Comparison of ENCODE assay signal across 21 cellular contexts in genomic region chr21:42030311-42030710, GRCh38. TPM values are rescaled to one million over a fixed set of nuclear protein-coding genes. Genes with fewer than 3 reads are reported as not detected.
A peak's percentile ranks its signal among the peaks of the same experiment; 100 is the strongest.
DNase-seq lines count a peak whose midpoint lies in the region; ATAC-seq, FAIRE-seq and TF ChIP-seq lines count a peak whose summit lies in the region.
"Had no signal": no experiment of that assay in that cellular context is flagged by ENCODE, and none has a peak within 500 bp of the region (broad histone marks: within the 10 kb centered on the region; RNA-seq: fewer than 3 reads in every experiment).

No MANE protein-coding gene starts in this region.

- H3K4me1 ChIP-seq in HEK293 (ENCODE audit: control insufficient read depth, insufficient read depth, low read length) (no peaks in the 10 kb centered on the region), MM.1S (ENCODE audit: low read length) (peaks cover 39% of the 10 kb centered on the region), Peyer's patch (no peaks in the 10 kb centered on the region), sigmoid colon (no peaks in the 10 kb centered on the region)
- H3K4me1 ChIP-seq: BE2C, Caco-2 had no signal

- POLR2A ChIA-PET in HEK293 (lab: Yijun Ruan, JAX): no interaction called here

- H2AFZ ChIP-seq in MM.1S (ENCODE audit: low read length): 0 out of 2 replicates have a peak overlapping the region, but pooled peaks have one; percentile 39

- H3F3A ChIP-seq in MM.1S (ENCODE audit: insufficient read depth, low read length): peaks cover 35% of the 10 kb centered on the region

- H3K4me3 ChIP-seq in HEK293 (ENCODE audit: low read depth, low read length): no peak overlapping the region
- peak overlapping the region; percentile 54; the same call in 1 of the 2 replicates for H3K4me3 ChIP-seq in MM.1S (ENCODE audit: low read length)
- no peak overlapping the region for H3K4me3 ChIP-seq in Peyer's patch
- H3K4me3 ChIP-seq in sigmoid colon: no peak overlapping the region

- DNase-seq in MM.1S (no peak), Peyer's patch (peak in 2 of 3 donors; percentile 4 to 35), sigmoid colon (peak; percentile 35), GM12891 (ENCODE audit: insufficient read length, low spot score) (no peak)
- DNase-seq: ACHN; BE2C; C1 segment of cervical spinal cord; Caco-2; CD4-positive, alpha-beta T cell; GOT3; H7 had no signal

- no peak for ATAC-seq in esophagus mucosa
- ATAC-seq in GM19397 (IDR thresholded peaks at IDR 0.05; ENCODE audit: unreplicated experiment): no peak
- ATAC-seq: HCT116, HepG2 had no signal

- intact Hi-C loops in sigmoid colon (cut with DNase I): no loop called here

- FAIRE-seq in GM12891 (lab: Jason Lieb, UNC): no peak
- FAIRE-seq: A204.1, D721Med, G401.6, GM12892, GM18507, HepG2 had no signal

- no peaks in the 10 kb centered on the region for H4K20me1 ChIP-seq in MM.1S (ENCODE audit: insufficient read depth, low read length)

- WGBS in sigmoid colon, 2 donors: 92 to 93% methylated on average over 4 of the region's 4 CpGs

- peaks cover 23% of the 10 kb centered on the region for H3K79me2 ChIP-seq in MM.1S (ENCODE audit: low read length)

- TF ChIP-seq EP300 in sigmoid colon (IDR thresholded peaks at IDR 0.05): no peak

- H3K9ac ChIP-seq in MM.1S (ENCODE audit: low read length): peak overlapping the region; percentile 80; the same call in 1 of the 2 replicates

- no peaks in the 10 kb centered on the region for H3K9me2 ChIP-seq in MM.1S (replicated peaks; ENCODE audit: insufficient read depth, low read length)

- H3K27me3 ChIP-seq in MM.1S (replicated peaks; ENCODE audit: insufficient read depth, low read length) (no peaks in the 10 kb centered on the region), Peyer's patch (no peaks in the 10 kb centered on the region), sigmoid colon (no peaks in the 10 kb centered on the region)

- TF ChIP-seq CTCF in HEK293 (tag by site-specific recombination; IDR thresholded peaks at IDR 0.05) (no peak), MM.1S (IDR thresholded peaks at IDR 0.05; ENCODE audit: low read length) (no peak), Peyer's patch (IDR thresholded peaks at IDR 0.05) (no peak), sigmoid colon (IDR thresholded peaks at IDR 0.05) (no peak)

- H3K27ac ChIP-seq in HEK293 (ENCODE audit: extremely low read depth, low read depth, low read length) (no peak overlapping the region), MM.1S (ENCODE audit: low read length) (peak overlapping the region; percentile 89), Peyer's patch (no peak overlapping the region), sigmoid colon (no peak overlapping the region)

- CTCF ChIA-PET in HEK293 (lab: Yijun Ruan, JAX): no interaction called here

- no peak for TF ChIP-seq POLR2A in Peyer's patch (IDR thresholded peaks at IDR 0.05)
- TF ChIP-seq POLR2A in sigmoid colon (IDR thresholded peaks at IDR 0.05): no peak
- TF ChIP-seq POLR2A in GM12891 (IDR thresholded peaks at IDR 0.05; ENCODE audit: low read depth, low read length): no peak

- H3K9me3 ChIP-seq in HEK293 (ENCODE audit: control insufficient read depth, insufficient read depth, low read depth, low read length): no peaks in the 10 kb centered on the region
- no peaks in the 10 kb centered on the region for H3K9me3 ChIP-seq in MM.1S (replicated peaks; ENCODE audit: insufficient read depth, low read length)
- H3K9me3 ChIP-seq in Peyer's patch: no peaks in the 10 kb centered on the region
- H3K9me3 ChIP-seq in sigmoid colon: no peaks in the 10 kb centered on the region
- H3K9me3 ChIP-seq: BE2C, Caco-2 had no signal

- peak overlapping the region; percentile 91 for H3K4me2 ChIP-seq in MM.1S (ENCODE audit: low read depth, low read length)

- H3K36me3 ChIP-seq in HEK293 (ENCODE audit: control insufficient read depth in 2 of 2, insufficient read depth in 1 of 2, low read length in 2 of 2) (no peaks in the 10 kb centered on the region), MM.1S (replicated peaks; ENCODE audit: insufficient read depth, low read length) (no peaks in the 10 kb centered on the region), Peyer's patch (no peaks in the 10 kb centered on the region), sigmoid colon (no peaks in the 10 kb centered on the region)
- H3K36me3 ChIP-seq: BE2C had no signal

TF ChIP-seq in HEK293, 187 proteins besides CTCF, POLR2A, EP300 and RAD21:
- TF ChIP-seq EGR2 (tag by site-specific recombination; IDR thresholded peaks at IDR 0.05; ENCODE audit: low read depth) (peak; percentile 90), PRDM6 (tag by site-specific recombination; IDR thresholded peaks at IDR 0.05) (no peak), ZFHX2 (tag by site-specific recombination; conservative IDR thresholded peaks at IDR 0.05) (peak; percentile 55)

TF ChIP-seq in GM12891, 5 proteins besides CTCF, POLR2A, EP300 and RAD21:
- TF ChIP-seq TAF1 (IDR thresholded peaks at IDR 0.05; ENCODE audit: low read depth, low read length) (no peak), POLR2AphosphoS5 (IDR thresholded peaks at IDR 0.05; ENCODE audit: low read depth, low read length) (no peak), POU2F2 (IDR thresholded peaks at IDR 0.05; ENCODE audit: low read depth, low read length) (no peak), SPI1 (IDR thresholded peaks at IDR 0.05; ENCODE audit: low read depth, low read length) (no peak), PAX5 (IDR thresholded peaks at IDR 0.05; ENCODE audit: insufficient read depth, low read length, severe bottlenecking) (no peak)

RNA-seq across cellular contexts. Expression of gene ZBTB21, which starts 20.2 kb away (rescaled TPM):
- total RNA-seq in Peyer's patch: 10 to 100 TPM in 2 of 4 donors, 1 to 10 TPM in 2; 6.1 to 20.4 (median 14.1) TPM
- 10 to 100 TPM in 1 of 4 donors, 1 to 10 TPM in 3; 6.9 to 14.7 (median 7.7) TPM for total RNA-seq in sigmoid colon
- 1 to 10 TPM; 1.8 to 2.9 (median 2.8) TPM for polyA plus RNA-seq in sigmoid colon
- polyA plus RNA-seq in GM12891 (2012; ENCODE audit: low read depth, missing spikeins): 6.1 TPM
- 8.7 TPM for total RNA-seq in esophagus mucosa

RNA-seq across cellular contexts. Expression of gene UMODL1, which starts 40.8 kb away (rescaled TPM):
- under 1 TPM in 3 of 4 donors, not detected in 1; 0.53 to 0.95 (median 0.83) TPM for total RNA-seq in Peyer's patch
- total RNA-seq in sigmoid colon: not detected
- polyA plus RNA-seq in sigmoid colon: under 1 TPM in 2 of 3 donors, not detected in 1; 0.13 to 0.23 TPM
- 0.19 TPM for polyA plus RNA-seq in GM12891 (2012; ENCODE audit: low read depth, missing spikeins)
- total RNA-seq in esophagus mucosa: 0.08 TPM
- total RNA-seq: HepG2 had no signal
- polyA plus RNA-seq: HepG2 had no signal

Comparison
In these comparisons a context has a peak if more than half of its experiments do, and no peak if none do; other contexts are left out.
1. DNase-seq: peak in Peyer's patch (2 of 3) and sigmoid colon (single experiment); none in MM.1S (single experiment) and GM12891 (single experiment).